In the genomic region with DNA sequence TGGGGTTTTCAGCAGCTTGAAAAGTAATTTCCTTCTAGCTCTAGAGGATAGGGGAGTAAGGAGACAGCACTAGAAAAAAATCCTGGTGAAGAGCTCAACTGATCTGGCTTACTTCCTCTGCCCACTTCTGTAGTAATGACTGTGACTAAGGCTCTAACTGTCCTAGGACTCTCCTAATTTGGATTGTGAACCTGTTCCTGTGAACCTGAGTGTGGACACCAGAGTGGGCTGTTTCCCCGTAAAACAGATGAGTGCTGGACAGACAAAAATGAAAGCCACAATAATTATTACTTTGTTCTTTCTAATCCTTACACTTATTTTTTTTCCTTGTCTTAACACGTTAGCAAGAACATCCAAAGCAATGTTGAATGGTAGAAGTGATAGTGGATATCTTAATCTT, we compare ENCODE assay signal across 14 cellular contexts.
DNase-seq lines count a peak whose midpoint lies in the region; ATAC-seq and TF ChIP-seq lines count a peak whose summit lies in the region.
"Had no signal": no experiment of that assay in that cellular context is flagged by ENCODE, and none has a peak within 500 bp of the region (broad histone marks: within the 10 kb centered on the region; RNA-seq: fewer than 3 reads in every experiment).

No MANE protein-coding gene starts in this region.

- peak; percentile 33 for TF ChIP-seq CTCF in fibroblast of villous mesenchyme (IDR thresholded peaks at IDR 0.05; ENCODE audit: insufficient read depth, low read depth, low read length)

- ATAC-seq in stimulated activated naive CD8-positive, alpha-beta T cell treated with anti-CD3 and anti-CD28 coated beads, Interleukin-15, Interleukin-2, amounts not matched to agents 100 U/mL and 50 U/mL, for 24 hours, result no peak
- ATAC-seq in HG02763 (IDR thresholded peaks at IDR 0.05; ENCODE audit: unreplicated experiment) (no peak), HG02840 (IDR thresholded peaks at IDR 0.05; ENCODE audit: low FRiP score, unreplicated experiment) (no peak)
- ATAC-seq: activated CD8-positive, alpha-beta memory T cell treated with anti-CD3 and anti-CD28 coated beads, Interleukin-2, amount 10 ng/mL, durations not matched to agents 7 days and 5 days had no signal

- in situ Hi-C loops in ACHN (cut with HindIII; ENCODE audit: low pct_ligation_motif_present, low pct_unique_long_range_greater_than_20kb, low sequenced_read_pairs), result no loop called here

- no peak overlapping the region for H3K4me3 ChIP-seq in fibroblast of villous mesenchyme (ENCODE audit: low read depth, low read length)
- H3K4me3 ChIP-seq: BLaER1 had no signal

- DNase-seq in ACHN, result peak; percentile 1
- DNase-seq in H4 (ENCODE audit: low spot score), result peak; percentile 6
- DNase-seq in SW480 (ENCODE audit: low spot score), result peak; percentile 8
- peak; percentile 16 for DNase-seq in fibroblast of villous mesenchyme (ENCODE audit: low read depth)
- no peak for DNase-seq in stimulated activated naive CD8-positive, alpha-beta T cell treated with anti-CD3 and anti-CD28 coated beads, Interleukin-15, Interleukin-2, amounts not matched to agents 100 U/mL and 50 U/mL, for 24 hours
- DNase-seq in foreskin melanocyte, result no peak
- DNase-seq: activated CD8-positive, alpha-beta memory T cell treated with anti-CD3 and anti-CD28 coated beads, Interleukin-2, amount 10 ng/mL, durations not matched to agents 7 days and 5 days; activated naive CD8-positive, alpha-beta T cell treated with anti-CD3 and anti-CD28 coated beads, Interleukin-2, amount 10 ng/mL, durations not matched to agents 7 days and 5 days; effector memory CD4-positive, alpha-beta T cell; posterior cingulate gyrus; SHP77 treated with DMSO at 0.1 percent for 48 hours had no signal

Comparison
In these comparisons a context has a peak if more than half of its experiments do, and no peak if none do; other contexts are left out.
1. DNase-seq: peak in ACHN (single experiment), H4 (single experiment), SW480 (single experiment) and fibroblast of villous mesenchyme (single experiment); none in stimulated activated naive CD8-positive, alpha-beta T cell treated with anti-CD3 and anti-CD28 coated beads, Interleukin-15, Interleukin-2, amounts not matched to agents 100 U/mL and 50 U/mL, for 24 hours (single experiment) and foreskin melanocyte (single experiment).